Comparison of ENCODE assay signal across 7 cellular contexts in the genomic region with DNA sequence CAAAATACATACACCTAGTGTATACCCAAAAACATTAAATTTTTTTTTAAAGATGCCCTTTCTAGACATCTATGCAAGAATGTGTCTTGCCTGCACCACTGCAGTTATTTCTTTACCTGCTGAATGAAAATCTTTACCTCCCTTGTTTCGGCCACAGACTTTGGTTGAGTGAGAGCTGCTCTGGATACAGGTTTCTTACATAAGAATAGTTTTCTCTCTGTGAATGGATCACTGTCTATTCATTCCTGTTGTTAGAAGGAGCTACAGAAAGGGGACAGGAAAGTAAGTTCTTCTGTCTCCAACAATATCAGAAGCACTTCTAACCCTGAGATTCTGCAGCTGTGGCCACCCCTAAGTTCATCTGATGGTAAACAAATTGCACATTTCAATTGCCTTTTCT.
"Had no signal": no experiment of that assay in that cellular context is flagged by ENCODE, and none has a peak within 500 bp of the region (broad histone marks: within the 10 kb centered on the region; RNA-seq: fewer than 3 reads in every experiment).

No MANE protein-coding gene starts in this region.

- FAIRE-seq: K562 had no signal

- DNase-seq: GM23248, H7, HCEC 1CT, IMR-90, KG1 had no signal

- ATAC-seq: K562 had no signal

- H3K4me3 ChIP-seq: GM23248, K562 had no signal

- H2AFZ ChIP-seq: GM23248 had no signal

- H3K27ac ChIP-seq: GM23248, HL-60 had no signal

- H3K9ac ChIP-seq: GM23248 had no signal
